9 cellular contexts compared by ENCODE assay signal in genomic region chr2:219553168-219553417, GRCh38. TPM values are rescaled to one million over a fixed set of nuclear protein-coding genes. Genes with fewer than 3 reads are reported as not detected.
DNase-seq lines count a peak whose midpoint lies in the region; ATAC-seq and TF ChIP-seq lines count a peak whose summit lies in the region.
"Had no signal": no experiment of that assay in that cellular context is flagged by ENCODE, and none has a peak within 500 bp of the region (broad histone marks: within the 10 kb centered on the region; RNA-seq: fewer than 3 reads in every experiment).

No MANE protein-coding gene starts in this region.

- no peak for TF ChIP-seq POLR2A in uterus (IDR thresholded peaks at IDR 0.05)

- H3K27ac ChIP-seq in cardiac muscle cell (no peak overlapping the region), duodenal mucosa (ENCODE audit: low read depth, low read length) (no peak overlapping the region), uterus (no peak overlapping the region)

- CTCF ChIA-PET in activated naive CD4-positive, alpha-beta T cell treated with anti-CD3 and anti-CD28 coated beads for 36 hours (lab: Charles Lee): interaction anchor here (0.6 to 4.2 kb wide), 4 partner anchors 9 to 133 kb away, joined by 3 to 28 read pairs (median 5); partner anchors contain the start of genes CHPF and TMEM198

- H3K4me1 ChIP-seq in cardiac muscle cell (ENCODE audit: low read depth) (peaks cover 3% of the 10 kb centered on the region), duodenal mucosa (ENCODE audit: control insufficient read depth in 1 of 2, insufficient read depth in 2 of 2, low read length in 2 of 2) (peaks cover 5 to 9% of the 10 kb centered on the region in 2 donors), uterus (peaks cover 3 to 17% of the 10 kb centered on the region in 2 donors)

- H3K36me3 Mint-ChIP-seq in natural killer cell: no peaks in the 10 kb centered on the region
- H3K36me3 Mint-ChIP-seq in activated naive CD4-positive, alpha-beta T cell treated with anti-CD3 and anti-CD28 coated beads for 36 hours (ENCODE audit: low read depth): no peaks in the 10 kb centered on the region

- no peak for DNase-seq in cardiac muscle cell (ENCODE audit: low read depth in 1 of 2, low spot score in 1 of 2)
- no peak for DNase-seq in Right ventricle myocardium superior
- DNase-seq in natural killer cell: no peak
- DNase-seq in uterus: no peak
- DNase-seq in activated naive CD4-positive, alpha-beta T cell treated with anti-CD3 and anti-CD28 coated beads for 36 hours: no peak

- no peak overlapping the region for H3K27ac Mint-ChIP-seq in natural killer cell
- no peak overlapping the region for H3K27ac Mint-ChIP-seq in activated naive CD4-positive, alpha-beta T cell treated with anti-CD3 and anti-CD28 coated beads for 36 hours

- no peaks in the 10 kb centered on the region for H3K9me3 ChIP-seq in cardiac muscle cell (ENCODE audit: low read depth)
- H3K9me3 ChIP-seq in duodenal mucosa (ENCODE audit: control insufficient read depth in 1 of 2, low read length in 2 of 2): no peaks in the 10 kb centered on the region
- no peaks in the 10 kb centered on the region for H3K9me3 ChIP-seq in uterus

- no peak for TF ChIP-seq CTCF in cardiac muscle cell (IDR thresholded peaks at IDR 0.05; ENCODE audit: low read depth, low read length)
- TF ChIP-seq CTCF in natural killer cell (IDR thresholded peaks at IDR 0.05): no peak
- no peak for TF ChIP-seq CTCF in uterus (IDR thresholded peaks at IDR 0.05)

- H3K27me3 ChIP-seq in cardiac muscle cell: no peaks in the 10 kb centered on the region
- H3K27me3 ChIP-seq in duodenal mucosa (ENCODE audit: control insufficient read depth in 1 of 2, insufficient read depth in 2 of 2, low read length in 2 of 2): peaks cover 20 to 22% of the 10 kb centered on the region in 2 donors
- H3K27me3 ChIP-seq in uterus: no peaks in the 10 kb centered on the region

- H3K9ac ChIP-seq in duodenal mucosa (ENCODE audit: low read depth in 1 of 2, low read length in 2 of 2): no peak overlapping the region

- no peak for ATAC-seq in Right ventricle myocardium superior (ENCODE audit: poor library complexity)
- no peak for ATAC-seq in natural killer cell
- no peak for ATAC-seq in GM21515 (IDR thresholded peaks at IDR 0.05; ENCODE audit: unreplicated experiment)
- no peak for ATAC-seq in GM18907 (IDR thresholded peaks at IDR 0.05; ENCODE audit: unreplicated experiment)

- H3K9me3 Mint-ChIP-seq in natural killer cell: no peaks in the 10 kb centered on the region
- H3K9me3 Mint-ChIP-seq in activated naive CD4-positive, alpha-beta T cell treated with anti-CD3 and anti-CD28 coated beads for 36 hours: no peaks in the 10 kb centered on the region

- H3K4me1 Mint-ChIP-seq in natural killer cell: peaks cover 5 to 17% of the 10 kb centered on the region in 2 donors
- peaks cover 8% of the 10 kb centered on the region for H3K4me1 Mint-ChIP-seq in activated naive CD4-positive, alpha-beta T cell treated with anti-CD3 and anti-CD28 coated beads for 36 hours (ENCODE audit: low read depth)

- H3K36me3 ChIP-seq in cardiac muscle cell (peaks cover 21% of the 10 kb centered on the region), duodenal mucosa (ENCODE audit: control insufficient read depth in 1 of 2, insufficient read depth in 2 of 2, low read length in 2 of 2) (no peaks in the 10 kb centered on the region), uterus (no peaks in the 10 kb centered on the region)

- H3K27me3 Mint-ChIP-seq in natural killer cell (ENCODE audit: low read depth in 2 of 2): peaks cover 8 to 26% of the 10 kb centered on the region in 2 donors
- peaks cover 31% of the 10 kb centered on the region for H3K27me3 Mint-ChIP-seq in activated naive CD4-positive, alpha-beta T cell treated with anti-CD3 and anti-CD28 coated beads for 36 hours (ENCODE audit: low read depth)

- intact Hi-C loops in Right ventricle myocardium superior (cut with DNase I) (no loop called here), natural killer cell (cut with micrococcal nuclease) (loop anchor here (2.0 kb wide), 1 partner anchor 46 kb away; no protein-coding TSS in a partner anchor), uterus (cut with DNase I; ENCODE audit: low total_unique reads) (no loop called here)
- intact Hi-C loops in activated naive CD4-positive, alpha-beta T cell treated with anti-CD3 and anti-CD28 coated beads for 36 hours (cut with micrococcal nuclease): no loop called here

- H3K4me3 ChIP-seq in cardiac muscle cell (peak overlapping the region; percentile 47), duodenal mucosa (ENCODE audit: low read depth in 1 of 2, low read length in 2 of 2) (peak overlapping the region; percentile 54 to 71), uterus (peak overlapping the region; percentile 45 to 59)

- H3K4me3 Mint-ChIP-seq in natural killer cell: peak overlapping the region; percentile 28
- no peak overlapping the region for H3K4me3 Mint-ChIP-seq in activated naive CD4-positive, alpha-beta T cell treated with anti-CD3 and anti-CD28 coated beads for 36 hours

RNA-seq across cellular contexts. Expression of gene TMEM198, which starts 9.3 kb away (rescaled TPM):
- total RNA-seq in cardiac muscle cell (6.7 and 7.4 TPM in 2 replicates), Right ventricle myocardium superior (2.6 TPM), natural killer cell (1 to 10 TPM; 1.7 to 2.3 (median 1.8) TPM), uterus (1 to 10 TPM in 2 of 4 donors, under 1 TPM in 1, not detected in 1; 0.77 to 5.3 (median 5.1) TPM)
- 8.2 and 12.2 TPM in 2 replicates for polyA plus RNA-seq in cardiac muscle cell
- total RNA-seq in activated naive CD4-positive, alpha-beta T cell treated with anti-CD3 and anti-CD28 coated beads for 36 hours: 1 to 10 TPM in 1 of 2 experiments, under 1 TPM in 1; 0.86 to 1.1 TPM
- total RNA-seq: dermis microvascular lymphatic vessel endothelial cell had no signal

RNA-seq across cellular contexts. Expression of gene CHPF, which starts 9.5 kb away (rescaled TPM):
- total RNA-seq in cardiac muscle cell (286 and 301 TPM in 2 replicates), Right ventricle myocardium superior (85.9 TPM), natural killer cell (10 to 100 TPM in 2 of 3 donors, 1 to 10 TPM in 1; 9.6 to 19.2 (median 12.7) TPM), uterus (100 to 1,000 TPM in 1 of 4 donors, 10 to 100 TPM in 3; 16.5 to 194 (median 42.5) TPM)
- 208 and 218 TPM in 2 replicates for polyA plus RNA-seq in cardiac muscle cell
- 1 to 10 TPM; 8.5 to 9.0 TPM for total RNA-seq in activated naive CD4-positive, alpha-beta T cell treated with anti-CD3 and anti-CD28 coated beads for 36 hours

RNA-seq across cellular contexts. Expression of gene OBSL1, which starts 18.2 kb away (rescaled TPM):
- 540 and 746 TPM in 2 replicates for total RNA-seq in cardiac muscle cell
- polyA plus RNA-seq in cardiac muscle cell: 276 and 302 TPM in 2 replicates
- total RNA-seq in Right ventricle myocardium superior: 165 TPM
- total RNA-seq in natural killer cell: 1 to 10 TPM in 1 of 3 donors, under 1 TPM in 2; 0.07 to 8.8 (median 0.32) TPM
- 100 to 1,000 TPM in 2 of 4 donors, 10 to 100 TPM in 2; 53.2 to 146 (median 113) TPM for total RNA-seq in uterus
- 1 to 10 TPM; 1.5 to 1.6 TPM for total RNA-seq in activated naive CD4-positive, alpha-beta T cell treated with anti-CD3 and anti-CD28 coated beads for 36 hours

RNA-seq across cellular contexts. Expression of gene INHA, which starts 19.0 kb away (rescaled TPM):
- total RNA-seq in cardiac muscle cell: 11.4 and 39.0 TPM in 2 replicates
- polyA plus RNA-seq in cardiac muscle cell: 13.3 and 39.1 TPM in 2 replicates
- 2.6 TPM for total RNA-seq in Right ventricle myocardium superior
- total RNA-seq in natural killer cell: not detected
- 1 to 10 TPM in 1 of 4 donors, not detected in 3; 2.4 TPM for total RNA-seq in uterus
- not detected for total RNA-seq in activated naive CD4-positive, alpha-beta T cell treated with anti-CD3 and anti-CD28 coated beads for 36 hours
- total RNA-seq: dermis microvascular lymphatic vessel endothelial cell had no signal

RNA-seq across cellular contexts. Expression of gene ASIC4, which starts 38.8 kb away (rescaled TPM):
- total RNA-seq in cardiac muscle cell: 6.4 and 9.5 TPM in 2 replicates
- 3.3 and 4.3 TPM in 2 replicates for polyA plus RNA-seq in cardiac muscle cell
- not detected for total RNA-seq in Right ventricle myocardium superior
- under 1 TPM in 2 of 3 donors, not detected in 1; 0.12 to 0.20 TPM for total RNA-seq in natural killer cell
- total RNA-seq in uterus: under 1 TPM in 2 of 4 donors, not detected in 2; 0.21 to 0.30 TPM
- total RNA-seq in activated naive CD4-positive, alpha-beta T cell treated with anti-CD3 and anti-CD28 coated beads for 36 hours: not detected
- total RNA-seq: dermis microvascular lymphatic vessel endothelial cell had no signal

Comparison
In these comparisons a context has a peak if more than half of its experiments do, and no peak if none do; other contexts are left out.
1. RNA of gene OBSL1, which starts 18.2 kb away (total RNA-seq): 540 to 746 TPM in cardiac muscle cell, 165 TPM in Right ventricle myocardium superior (single experiment) and 53.2 to 146 TPM in uterus; 1.5 to 1.6 TPM in activated naive CD4-positive, alpha-beta T cell treated with anti-CD3 and anti-CD28 coated beads for 36 hours and 0.07 to 8.8 TPM in natural killer cell; every median in the first group is over 4 times any median in the second.
2. Peak in every context shown above with its lines, with median percentiles within 50 percentile points of each other: H3K4me3 ChIP-seq.